ENCODE assay signal across 11 cellular contexts in the genomic region with DNA sequence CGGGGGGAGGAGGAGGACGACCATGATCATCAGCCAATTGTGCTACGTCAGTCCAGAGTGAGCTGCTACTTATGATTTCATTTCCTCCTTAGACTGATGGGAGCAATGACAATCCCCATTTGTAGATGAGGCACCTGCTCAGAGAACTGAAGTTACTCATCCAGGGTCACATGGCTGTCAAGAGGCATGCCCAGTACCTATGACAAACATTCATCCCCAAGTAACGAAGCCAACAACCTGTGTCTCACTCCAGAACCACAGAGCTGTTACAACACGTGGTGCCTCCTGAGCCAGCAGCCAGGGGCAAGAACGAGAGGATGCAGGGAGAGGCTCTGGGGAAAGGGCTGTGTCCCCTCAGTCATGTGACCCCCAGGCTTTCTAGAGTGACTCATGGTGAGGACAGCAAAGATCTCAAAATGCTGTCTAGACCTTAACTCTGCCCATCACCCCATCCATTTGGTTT.
A peak's percentile ranks its signal among the peaks of the same experiment; 100 is the strongest.
DNase-seq lines count a peak whose midpoint lies in the region; ATAC-seq, FAIRE-seq and TF ChIP-seq lines count a peak whose summit lies in the region.
"Had no signal": no experiment of that assay in that cellular context is flagged by ENCODE, and none has a peak within 500 bp of the region (broad histone marks: within the 10 kb centered on the region; RNA-seq: fewer than 3 reads in every experiment).

No MANE protein-coding gene starts in this region.

- no peak overlapping the region for H3K4me3 Mint-ChIP-seq in glutamatergic neuron (ENCODE audit: unreplicated experiment)

- H3K36me3 Mint-ChIP-seq in glutamatergic neuron (ENCODE audit: unreplicated experiment): peaks cover 2% of the 10 kb centered on the region

- H3K9me3 Mint-ChIP-seq in glutamatergic neuron (ENCODE audit: unreplicated experiment): peaks cover 7% of the 10 kb centered on the region

- peak overlapping the region; percentile 89 for H3K27ac Mint-ChIP-seq in glutamatergic neuron (ENCODE audit: unreplicated experiment)

- DNase-seq in DMS79 (lab: John Stamatoyannopoulos, UW) (peak; percentile 58), H54 (ENCODE audit: insufficient read length, low spot score) (peak; percentile 65), RKO (ENCODE audit: low spot score) (peak; percentile 87), glutamatergic neuron (peak; percentile 34), AML-193 (lab: John Stamatoyannopoulos, UW) (no peak), NCI-H774 (lab: John Stamatoyannopoulos, UW) (no peak)
- DNase-seq: activated T-cell treated with anti-CD3 and anti-CD28 coated beads for 4 hours; ovary; stimulated activated CD4-positive, alpha-beta T cell treated with anti-CD3 and anti-CD28 coated beads, Interleukin-4, amount 100 ng/mL, for 1 hour had no signal

- TF ChIP-seq CTCF in glutamatergic neuron (IDR thresholded peaks at IDR 0.05; ENCODE audit: partially characterized antibody, unreplicated experiment): no peak

- ATAC-seq in GM21786 (IDR thresholded peaks at IDR 0.05; ENCODE audit: unreplicated experiment): no peak

- FAIRE-seq in H54 (lab: Jason Lieb, UNC): no peak
- FAIRE-seq: GM12891 had no signal

- peaks cover 11% of the 10 kb centered on the region for H3K27me3 Mint-ChIP-seq in glutamatergic neuron (ENCODE audit: unreplicated experiment)

- H3K4me1 Mint-ChIP-seq in glutamatergic neuron (ENCODE audit: low read depth, unreplicated experiment): peaks cover 32% of the 10 kb centered on the region

- no peak for TF ChIP-seq POLR2A in H54 (IDR thresholded peaks at IDR 0.05; ENCODE audit: low read depth, low read length)

Comparison
In these comparisons a context has a peak if more than half of its experiments do, and no peak if none do; other contexts are left out.
1. DNase-seq: peak in DMS79 (single experiment), H54 (single experiment), RKO (single experiment) and glutamatergic neuron (single experiment); none in AML-193 (0 of 2) and NCI-H774 (single experiment).